Comparison of ENCODE assay signal across 8 cellular contexts in the genomic region with DNA sequence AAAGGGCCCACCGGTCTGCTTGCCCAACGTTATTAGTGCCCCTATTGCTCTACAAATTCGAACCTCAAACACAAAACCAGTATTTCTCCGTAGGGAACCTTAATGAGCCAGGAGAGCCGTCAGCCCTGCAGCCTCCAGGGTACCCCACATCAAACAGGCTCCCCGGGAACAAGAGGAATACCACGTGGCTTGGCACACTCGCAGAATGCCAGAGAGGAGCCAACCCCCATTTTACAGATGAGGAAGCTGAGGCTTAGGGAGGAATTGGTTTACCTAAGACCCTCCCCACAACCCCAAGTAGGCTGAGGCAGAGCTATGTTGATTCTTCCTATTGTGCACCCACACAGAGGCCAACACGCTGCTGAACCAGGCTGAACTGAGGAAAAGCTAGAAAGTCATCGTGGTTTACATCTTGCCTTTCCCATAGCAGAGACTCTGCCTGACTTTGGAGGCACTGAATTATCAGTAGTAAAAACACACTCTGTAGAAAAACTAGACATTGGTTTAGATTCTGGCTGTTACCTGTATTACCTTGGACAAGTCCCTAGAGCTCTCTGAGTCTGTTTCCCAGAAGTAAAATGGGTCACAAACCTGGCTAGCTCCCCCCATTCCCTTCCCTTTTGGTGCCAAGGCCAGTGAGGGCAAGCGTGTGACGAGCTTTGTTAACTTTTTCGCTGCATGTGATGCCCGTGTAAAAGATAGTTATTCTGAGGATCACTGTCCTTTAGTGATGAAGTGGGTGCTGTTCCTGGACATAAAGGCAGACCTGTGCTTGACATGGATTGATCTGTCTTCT. TPM values are rescaled to one million over a fixed set of nuclear protein-coding genes. Genes with fewer than 3 reads are reported as not detected.
A peak's percentile ranks its signal among the peaks of the same experiment; 100 is the strongest.
DNase-seq lines count a peak whose midpoint lies in the region; ATAC-seq lines count a peak whose summit lies in the region.

No MANE protein-coding gene starts in this region.

- no peak for ATAC-seq in HG02642 (IDR thresholded peaks at IDR 0.05; ENCODE audit: poor library complexity, unreplicated experiment)

- peak overlapping the region; percentile 100 for H3K9ac ChIP-seq in iPS-20b (ENCODE audit: low read depth, low read length)

- no peak for DNase-seq in activated naive CD4-positive, alpha-beta T cell treated with anti-CD3 and anti-CD28 coated beads for 36 hours
- no peak for DNase-seq in activated naive CD4-positive, alpha-beta T cell treated with Interleukin-2 at 50 U/mL for 16 hours
- DNase-seq in activated T-helper 1 cell treated with anti-CD3 and anti-CD28 coated beads, Interleukin-12 subunit alpha, Interleukin-12 subunit beta, Interleukin-2, Interleukin-4 antibody, amounts not matched to agents 30 ng/mL and 10 ng/mL and 1 ng/mL, durations not matched to agents 14 hours and 24 hours and 36 hours (ENCODE audit: low spot score) = peak; percentile 7
- DNase-seq in substantia nigra (lab: John Stamatoyannopoulos, UW) (peak in 1 of 49 donors; percentile 17), NCI-H2107 (lab: John Stamatoyannopoulos, UW) (no peak), HCEC 1CT (no peak)

- peaks cover 13% of the 10 kb centered on the region for H3K4me1 ChIP-seq in iPS-20b (ENCODE audit: insufficient read depth, low read length)

- peaks cover 33% of the 10 kb centered on the region for H3K36me3 ChIP-seq in iPS-20b (ENCODE audit: insufficient read depth, low read depth, low read length)

- H3K27ac Mint-ChIP-seq in activated naive CD4-positive, alpha-beta T cell treated with anti-CD3 and anti-CD28 coated beads for 36 hours = peak overlapping the region; percentile 94
- H3K27ac Mint-ChIP-seq in activated T-helper 1 cell treated with anti-CD3 and anti-CD28 coated beads, Interleukin-12 subunit alpha, Interleukin-12 subunit beta, Interleukin-2, Interleukin-4 antibody, amounts not matched to agents 30 ng/mL and 10 ng/mL and 1 ng/mL, durations not matched to agents 14 hours and 24 hours and 36 hours = peak overlapping the region; percentile 97

- no peaks in the 10 kb centered on the region for H3K27me3 Mint-ChIP-seq in activated naive CD4-positive, alpha-beta T cell treated with anti-CD3 and anti-CD28 coated beads for 36 hours (ENCODE audit: low read depth)
- H3K27me3 Mint-ChIP-seq in activated T-helper 1 cell treated with anti-CD3 and anti-CD28 coated beads, Interleukin-12 subunit alpha, Interleukin-12 subunit beta, Interleukin-2, Interleukin-4 antibody, amounts not matched to agents 30 ng/mL and 10 ng/mL and 1 ng/mL, durations not matched to agents 14 hours and 24 hours and 36 hours (ENCODE audit: insufficient read depth) = no peaks in the 10 kb centered on the region

- intact Hi-C loops in activated naive CD4-positive, alpha-beta T cell treated with anti-CD3 and anti-CD28 coated beads for 36 hours (cut with micrococcal nuclease) = loop anchor here (1.0 to 10.0 kb wide), 6 partner anchors 28 to 419 kb away; a partner anchor contains a TSS
- intact Hi-C loops in activated T-helper 1 cell treated with anti-CD3 and anti-CD28 coated beads, Interleukin-12 subunit alpha, Interleukin-12 subunit beta, Interleukin-2, Interleukin-4 antibody, amounts not matched to agents 30 ng/mL and 10 ng/mL and 1 ng/mL, durations not matched to agents 14 hours and 24 hours and 36 hours (cut with micrococcal nuclease) = loop anchor here (1.0 to 10.0 kb wide), 5 partner anchors 28 to 427 kb away; a partner anchor contains a TSS

- no peaks in the 10 kb centered on the region for H3K9me3 ChIP-seq in iPS-20b (ENCODE audit: insufficient read depth, low read depth, low read length)

- H3K9me3 Mint-ChIP-seq in activated naive CD4-positive, alpha-beta T cell treated with anti-CD3 and anti-CD28 coated beads for 36 hours = no peaks in the 10 kb centered on the region
- no peaks in the 10 kb centered on the region for H3K9me3 Mint-ChIP-seq in activated T-helper 1 cell treated with anti-CD3 and anti-CD28 coated beads, Interleukin-12 subunit alpha, Interleukin-12 subunit beta, Interleukin-2, Interleukin-4 antibody, amounts not matched to agents 30 ng/mL and 10 ng/mL and 1 ng/mL, durations not matched to agents 14 hours and 24 hours and 36 hours

- H3K4me3 ChIP-seq in iPS-20b (ENCODE audit: low read length) = peak overlapping the region; percentile 99

- peak overlapping the region; percentile 97 for H3K27ac ChIP-seq in iPS-20b (ENCODE audit: low read length)
- H3K27ac ChIP-seq in substantia nigra (ENCODE audit: low read depth, low read length, poor library complexity, severe bottlenecking) = peak overlapping the region; percentile 86

- H3K4me3 Mint-ChIP-seq in activated naive CD4-positive, alpha-beta T cell treated with anti-CD3 and anti-CD28 coated beads for 36 hours = peak overlapping the region; percentile 96
- peak overlapping the region; percentile 93 for H3K4me3 Mint-ChIP-seq in activated T-helper 1 cell treated with anti-CD3 and anti-CD28 coated beads, Interleukin-12 subunit alpha, Interleukin-12 subunit beta, Interleukin-2, Interleukin-4 antibody, amounts not matched to agents 30 ng/mL and 10 ng/mL and 1 ng/mL, durations not matched to agents 14 hours and 24 hours and 36 hours

- peaks cover 42% of the 10 kb centered on the region for H3K36me3 Mint-ChIP-seq in activated naive CD4-positive, alpha-beta T cell treated with anti-CD3 and anti-CD28 coated beads for 36 hours (ENCODE audit: low read depth)
- H3K36me3 Mint-ChIP-seq in activated T-helper 1 cell treated with anti-CD3 and anti-CD28 coated beads, Interleukin-12 subunit alpha, Interleukin-12 subunit beta, Interleukin-2, Interleukin-4 antibody, amounts not matched to agents 30 ng/mL and 10 ng/mL and 1 ng/mL, durations not matched to agents 14 hours and 24 hours and 36 hours (ENCODE audit: low read depth) = peaks cover 21% of the 10 kb centered on the region

- no peaks in the 10 kb centered on the region for H3K27me3 ChIP-seq in iPS-20b (ENCODE audit: insufficient read depth, low read length)

- CTCF ChIA-PET in activated naive CD4-positive, alpha-beta T cell treated with anti-CD3 and anti-CD28 coated beads for 36 hours (lab: Charles Lee) = interaction anchor here (1.0 to 9.2 kb wide), 8 partner anchors 22 to 235 kb away, joined by 4 to 243 read pairs (median 8); a partner anchor contains a TSS

- H3K4me1 Mint-ChIP-seq in activated naive CD4-positive, alpha-beta T cell treated with anti-CD3 and anti-CD28 coated beads for 36 hours (ENCODE audit: low read depth) = peaks cover 68% of the 10 kb centered on the region
- H3K4me1 Mint-ChIP-seq in activated T-helper 1 cell treated with anti-CD3 and anti-CD28 coated beads, Interleukin-12 subunit alpha, Interleukin-12 subunit beta, Interleukin-2, Interleukin-4 antibody, amounts not matched to agents 30 ng/mL and 10 ng/mL and 1 ng/mL, durations not matched to agents 14 hours and 24 hours and 36 hours (ENCODE audit: low read depth) = peaks cover 53% of the 10 kb centered on the region

RNA-seq across cellular contexts. Expression of a gene that starts 0.8 kb away (rescaled TPM):
- 100 to 1,000 TPM; 146 to 154 TPM for total RNA-seq in activated naive CD4-positive, alpha-beta T cell treated with anti-CD3 and anti-CD28 coated beads for 36 hours
- total RNA-seq in activated T-helper 1 cell treated with anti-CD3 and anti-CD28 coated beads, Interleukin-12 subunit alpha, Interleukin-12 subunit beta, Interleukin-2, Interleukin-4 antibody, amounts not matched to agents 30 ng/mL and 10 ng/mL and 1 ng/mL, durations not matched to agents 14 hours and 24 hours and 36 hours = 71.2 and 78.2 TPM in 2 replicates

RNA-seq across cellular contexts. Expression of a gene that starts 0.9 kb away (rescaled TPM):
- total RNA-seq in activated naive CD4-positive, alpha-beta T cell treated with anti-CD3 and anti-CD28 coated beads for 36 hours = 100 to 1,000 TPM; 227 to 236 TPM
- total RNA-seq in activated T-helper 1 cell treated with anti-CD3 and anti-CD28 coated beads, Interleukin-12 subunit alpha, Interleukin-12 subunit beta, Interleukin-2, Interleukin-4 antibody, amounts not matched to agents 30 ng/mL and 10 ng/mL and 1 ng/mL, durations not matched to agents 14 hours and 24 hours and 36 hours = 259 and 270 TPM in 2 replicates

RNA-seq across cellular contexts. Expression of a gene that starts 27.8 kb away (rescaled TPM):
- 10 to 100 TPM; 31.7 to 31.8 TPM for total RNA-seq in activated naive CD4-positive, alpha-beta T cell treated with anti-CD3 and anti-CD28 coated beads for 36 hours
- 38.1 and 42.3 TPM in 2 replicates for total RNA-seq in activated T-helper 1 cell treated with anti-CD3 and anti-CD28 coated beads, Interleukin-12 subunit alpha, Interleukin-12 subunit beta, Interleukin-2, Interleukin-4 antibody, amounts not matched to agents 30 ng/mL and 10 ng/mL and 1 ng/mL, durations not matched to agents 14 hours and 24 hours and 36 hours

RNA-seq across cellular contexts. Expression of a gene that starts 28.3 kb away (rescaled TPM):
- total RNA-seq in activated naive CD4-positive, alpha-beta T cell treated with anti-CD3 and anti-CD28 coated beads for 36 hours = 10 to 100 TPM; 35.6 to 41.4 TPM
- total RNA-seq in activated T-helper 1 cell treated with anti-CD3 and anti-CD28 coated beads, Interleukin-12 subunit alpha, Interleukin-12 subunit beta, Interleukin-2, Interleukin-4 antibody, amounts not matched to agents 30 ng/mL and 10 ng/mL and 1 ng/mL, durations not matched to agents 14 hours and 24 hours and 36 hours = 68.4 and 71.7 TPM in 2 replicates

RNA-seq across cellular contexts. Expression of a gene that starts 38.7 kb away (rescaled TPM):
- total RNA-seq in activated naive CD4-positive, alpha-beta T cell treated with anti-CD3 and anti-CD28 coated beads for 36 hours = 1 to 10 TPM; 6.6 TPM
- total RNA-seq in activated T-helper 1 cell treated with anti-CD3 and anti-CD28 coated beads, Interleukin-12 subunit alpha, Interleukin-12 subunit beta, Interleukin-2, Interleukin-4 antibody, amounts not matched to agents 30 ng/mL and 10 ng/mL and 1 ng/mL, durations not matched to agents 14 hours and 24 hours and 36 hours = 9.4 and 10.9 TPM in 2 replicates
